Comparison of ENCODE assay signal across 9 cellular contexts in the genomic region with DNA sequence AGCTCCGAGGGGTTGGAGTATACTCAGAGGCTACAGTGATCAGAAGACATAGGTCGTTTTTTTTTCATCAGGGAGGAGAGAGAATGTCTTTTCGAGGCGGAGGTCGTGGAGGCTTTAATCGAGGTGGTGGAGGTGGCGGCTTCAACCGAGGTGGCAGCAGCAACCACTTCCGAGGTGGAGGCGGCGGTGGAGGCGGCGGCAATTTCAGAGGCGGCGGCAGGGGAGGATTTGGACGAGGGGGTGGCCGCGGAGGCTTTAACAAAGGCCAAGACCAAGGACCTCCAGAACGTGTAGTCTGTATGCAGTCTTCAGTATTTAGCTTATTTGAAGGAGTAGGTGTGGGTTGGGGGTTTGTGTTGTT. TPM values are rescaled to one million over a fixed set of nuclear protein-coding genes. Genes with fewer than 3 reads are reported as not detected.
A peak's percentile ranks its signal among the peaks of the same experiment; 100 is the strongest.
DNase-seq lines count a peak whose midpoint lies in the region; ATAC-seq and TF ChIP-seq lines count a peak whose summit lies in the region.
"Had no signal": no experiment of that assay in that cellular context is flagged by ENCODE, and none has a peak within 500 bp of the region (broad histone marks: within the 10 kb centered on the region; RNA-seq: fewer than 3 reads in every experiment).

No MANE protein-coding gene starts in this region.

- no peak overlapping the region for H2BK15ac ChIP-seq in mesendoderm (replicated peaks; ENCODE audit: low read depth)

- POLR2A ChIA-PET in GM10248 (lab: Yijun Ruan, JAX) = no interaction called here

- peak overlapping the region; percentile 16 for H3K18ac ChIP-seq in mesendoderm (ENCODE audit: low read length)

- peak overlapping the region; percentile 73 for H2AK5ac ChIP-seq in mesendoderm (ENCODE audit: low read length)

- H4K8ac ChIP-seq in mesendoderm (ENCODE audit: low read depth, low read length) = no peak overlapping the region

- H3K27me3 ChIP-seq in breast epithelium = no peaks in the 10 kb centered on the region
- H3K27me3 ChIP-seq in mesendoderm (ENCODE audit: insufficient read depth, low read length, poor library complexity) = no peaks in the 10 kb centered on the region

- no peak overlapping the region for H2BK120ac ChIP-seq in mesendoderm (ENCODE audit: low read depth, low read length)

- no peaks in the 10 kb centered on the region for H3K9me3 ChIP-seq in breast epithelium

- H3K4me1 ChIP-seq in breast epithelium (peaks cover 0 to 12% of the 10 kb centered on the region in 2 donors), mesendoderm (ENCODE audit: control insufficient read depth, low read depth, low read length) (peaks cover 2% of the 10 kb centered on the region)

- H3K4me3 ChIP-seq in breast epithelium = peak overlapping the region; percentile 70 to 84 (median 77)
- H3K4me3 ChIP-seq in mesendoderm (ENCODE audit: low read length) = peak overlapping the region; percentile 92

- peak overlapping the region; percentile 54 for H2BK5ac ChIP-seq in mesendoderm (ENCODE audit: low read length)

- TF ChIP-seq POLR2A in breast epithelium (IDR thresholded peaks at IDR 0.05) = no peak

- peaks cover 9% of the 10 kb centered on the region for H3K79me1 ChIP-seq in mesendoderm (ENCODE audit: low read length)

- H3K56ac ChIP-seq in mesendoderm (ENCODE audit: low read length) = peak overlapping the region; percentile 98

- H4K5ac ChIP-seq in mesendoderm (ENCODE audit: low read length) = peak overlapping the region; percentile 53

- ATAC-seq in HG03378 (IDR thresholded peaks at IDR 0.05; ENCODE audit: unreplicated experiment) = no peak

- peak overlapping the region; percentile 83 to 92 for H3K27ac ChIP-seq in breast epithelium
- no peak overlapping the region for H3K27ac ChIP-seq in mesendoderm (ENCODE audit: low read depth, low read length)

- TF ChIP-seq CTCF in GM10248 (IDR thresholded peaks at IDR 0.05; ENCODE audit: control extremely low read depth, extremely low read depth, low read depth, missing control alignments) (no peak), breast epithelium (IDR thresholded peaks at IDR 0.05) (no peak)

- DNase-seq in GM10248 (ENCODE audit: extremely low spot score) = peak; percentile 13
- DNase-seq in T-helper 22 cell (ENCODE audit: low read depth) = peak; percentile 20
- DNase-seq in breast epithelium (ENCODE audit: low spot score in 2 of 2) = no peak
- no peak for DNase-seq in mesendoderm
- peak; percentile 5 to 11 for DNase-seq in stimulated activated CD8-positive, alpha-beta memory T cell treated with anti-CD3 and anti-CD28 coated beads, Interleukin-4, amount 100 ng/mL, for 1 hour (ENCODE audit: low read depth in 2 of 2, low spot score in 1 of 2)
- no peak for DNase-seq in NOMO-1 (lab: John Stamatoyannopoulos, UW; ENCODE audit: unreplicated experiment in 2 of 2)
- DNase-seq in DMS153 (lab: John Stamatoyannopoulos, UW) = no peak

- H3K9ac ChIP-seq in mesendoderm (ENCODE audit: low read length) = peak overlapping the region; percentile 96

- WGBS in mesendoderm (ENCODE audit: extremely low coverage, insufficient coverage, low lambda C conversion rate) = no CpG with 5 or more reads among the region's 19 CpGs

- CTCF ChIA-PET in GM10248 (lab: Yijun Ruan, JAX) = interaction anchor here (1.5 to 4.5 kb wide), 3 partner anchors 10 to 700 kb away, joined by 3 to 24 read pairs (median 13); partner anchors contain the start of gene SEC24B

- no peaks in the 10 kb centered on the region for H3K36me3 ChIP-seq in breast epithelium
- H3K36me3 ChIP-seq in mesendoderm (ENCODE audit: control insufficient read depth, insufficient read depth, low read length) = no peaks in the 10 kb centered on the region

- peak overlapping the region; percentile 85 for H3K4ac ChIP-seq in mesendoderm (ENCODE audit: low read depth, low read length)

- peak overlapping the region; percentile 72 for H3K4me2 ChIP-seq in mesendoderm (ENCODE audit: low read length)

- H3K23ac ChIP-seq in mesendoderm (ENCODE audit: low read length) = no peak overlapping the region

- peaks cover 35% of the 10 kb centered on the region for H3K79me2 ChIP-seq in mesendoderm (ENCODE audit: control insufficient read depth, insufficient read depth, low read length)

- intact Hi-C loops in breast epithelium (cut with DNase I; ENCODE audit: low total_unique reads) = no loop called here

RNA-seq across cellular contexts. Expression of gene GAR1, which starts 0.5 kb away (rescaled TPM):
- total RNA-seq in breast epithelium = 1 to 10 TPM; 6.1 to 7.9 (median 7.9) TPM
- polyA plus RNA-seq in mesendoderm (2013, experiment 1 of 2) = 121 TPM
- 120 TPM for polyA plus RNA-seq in mesendoderm (2013, experiment 2 of 2)

RNA-seq across cellular contexts. Expression of gene RRH, which starts 11.7 kb away (rescaled TPM):
- total RNA-seq in breast epithelium = under 1 TPM in 2 of 3 donors, not detected in 1; 0.66 to 0.73 TPM
- polyA plus RNA-seq in mesendoderm (2013, experiment 1 of 2) = 0.10 TPM
- polyA plus RNA-seq in mesendoderm (2013, experiment 2 of 2) = 0.11 TPM
- total RNA-seq: LHCN-M2 had no signal

RNA-seq across cellular contexts. Expression of gene CFI, which starts 14.3 kb away (rescaled TPM):
- total RNA-seq in breast epithelium = 10 to 100 TPM; 15.8 to 56.5 (median 32.1) TPM
- polyA plus RNA-seq in mesendoderm (2013, experiment 1 of 2) = not detected
- not detected for polyA plus RNA-seq in mesendoderm (2013, experiment 2 of 2)

RNA-seq across cellular contexts. Expression of gene LRIT3, which starts 31.8 kb away (rescaled TPM):
- under 1 TPM; 0.16 to 0.66 (median 0.59) TPM for total RNA-seq in breast epithelium
- 0.11 TPM for polyA plus RNA-seq in mesendoderm (2013, experiment 1 of 2)
- polyA plus RNA-seq in mesendoderm (2013, experiment 2 of 2) = 0.14 TPM
- total RNA-seq: LHCN-M2 had no signal

Comparison
In these comparisons a context has a peak if more than half of its experiments do, and no peak if none do; other contexts are left out.
1. DNase-seq: peak in GM10248 (single experiment), T-helper 22 cell (single experiment) and stimulated activated CD8-positive, alpha-beta memory T cell treated with anti-CD3 and anti-CD28 coated beads, Interleukin-4, amount 100 ng/mL, for 1 hour (2 of 2); none in breast epithelium (0 of 2), mesendoderm (single experiment), NOMO-1 (0 of 2) and DMS153 (single experiment).